In the genomic region with DNA sequence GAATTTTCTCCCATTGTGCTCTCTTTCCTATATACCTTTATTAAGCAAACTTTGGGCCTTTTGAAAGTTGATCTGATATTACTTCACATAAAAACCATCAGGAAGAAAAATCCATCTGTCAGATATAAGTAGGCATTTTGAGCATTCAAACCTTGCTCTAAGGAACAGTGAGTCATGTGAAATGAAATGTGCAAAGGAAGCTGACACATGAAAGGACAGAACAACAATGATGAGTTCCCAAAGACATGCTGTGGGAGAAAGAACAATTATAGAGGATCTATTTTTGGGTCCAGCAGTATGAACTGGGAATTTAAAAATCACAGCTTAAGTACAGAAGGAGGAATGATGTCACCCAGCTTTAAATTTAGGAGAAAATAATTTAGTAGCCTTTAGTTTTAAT, we compare ENCODE assay signal across 17 cellular contexts. TPM values are rescaled to one million over a fixed set of nuclear protein-coding genes. Genes with fewer than 3 reads are reported as not detected.
DNase-seq lines count a peak whose midpoint lies in the region; ATAC-seq and TF ChIP-seq lines count a peak whose summit lies in the region.
"Had no signal": no experiment of that assay in that cellular context is flagged by ENCODE, and none has a peak within 500 bp of the region (broad histone marks: within the 10 kb centered on the region; RNA-seq: fewer than 3 reads in every experiment).

No MANE protein-coding gene starts in this region.

- peak overlapping the region; percentile 87 for H3K27ac Mint-ChIP-seq in chondrocyte (ENCODE audit: unreplicated experiment)
- H3K27ac Mint-ChIP-seq in activated CD8-positive, alpha-beta T cell treated with anti-CD3 and anti-CD28 coated beads for 36 hours: no peak overlapping the region
- no peak overlapping the region for H3K27ac Mint-ChIP-seq in CD4-positive, alpha-beta memory T cell
- H3K27ac Mint-ChIP-seq: activated naive CD4-positive, alpha-beta T cell treated with anti-CD3 and anti-CD28 coated beads, Interleukin-2, amount 10 ng/mL, durations not matched to agents 7 days and 5 days; immature natural killer cell had no signal

- H3K27ac ChIP-seq in A673 (ENCODE audit: low read depth, low read length, poor library complexity, severe bottlenecking): no peak overlapping the region
- no peak overlapping the region for H3K27ac ChIP-seq in CD4-positive, alpha-beta memory T cell (ENCODE audit: low read depth, low read length)
- H3K27ac ChIP-seq: ovary, suprapubic skin had no signal

- no peaks in the 10 kb centered on the region for H3K27me3 Mint-ChIP-seq in chondrocyte (ENCODE audit: low read depth)
- H3K27me3 Mint-ChIP-seq in activated CD8-positive, alpha-beta T cell treated with anti-CD3 and anti-CD28 coated beads for 36 hours: no peaks in the 10 kb centered on the region
- no peaks in the 10 kb centered on the region for H3K27me3 Mint-ChIP-seq in CD4-positive, alpha-beta memory T cell
- H3K27me3 Mint-ChIP-seq: activated naive CD4-positive, alpha-beta T cell treated with anti-CD3 and anti-CD28 coated beads, Interleukin-2, amount 10 ng/mL, durations not matched to agents 7 days and 5 days had no signal

- H3K4me3 Mint-ChIP-seq in chondrocyte (ENCODE audit: unreplicated experiment): no peak overlapping the region
- no peak overlapping the region for H3K4me3 Mint-ChIP-seq in activated CD8-positive, alpha-beta T cell treated with anti-CD3 and anti-CD28 coated beads for 36 hours
- no peak overlapping the region for H3K4me3 Mint-ChIP-seq in CD4-positive, alpha-beta memory T cell
- H3K4me3 Mint-ChIP-seq: activated naive CD4-positive, alpha-beta T cell treated with anti-CD3 and anti-CD28 coated beads, Interleukin-2, amount 10 ng/mL, durations not matched to agents 7 days and 5 days; immature natural killer cell had no signal

- no peaks in the 10 kb centered on the region for H3K9me3 ChIP-seq in A673 (ENCODE audit: low read depth, low read length, poor library complexity, severe bottlenecking)
- H3K9me3 ChIP-seq in CD4-positive, alpha-beta memory T cell (ENCODE audit: control insufficient read depth in 1 of 2, low read length in 2 of 2): no peaks in the 10 kb centered on the region
- H3K9me3 ChIP-seq: BE2C, ovary, suprapubic skin had no signal

- H3K36me3 Mint-ChIP-seq in chondrocyte (ENCODE audit: low read depth): peaks cover 6% of the 10 kb centered on the region
- H3K36me3 Mint-ChIP-seq in activated CD8-positive, alpha-beta T cell treated with anti-CD3 and anti-CD28 coated beads for 36 hours (ENCODE audit: low read depth): no peaks in the 10 kb centered on the region
- no peaks in the 10 kb centered on the region for H3K36me3 Mint-ChIP-seq in CD4-positive, alpha-beta memory T cell
- H3K36me3 Mint-ChIP-seq: activated naive CD4-positive, alpha-beta T cell treated with anti-CD3 and anti-CD28 coated beads, Interleukin-2, amount 10 ng/mL, durations not matched to agents 7 days and 5 days; immature natural killer cell had no signal

- POLR2A ChIA-PET in A673 (lab: Charles Lee; ENCODE audit: low non-redundant PET): no interaction called here
- POLR2A ChIA-PET in activated CD8-positive, alpha-beta T cell treated with anti-CD3 and anti-CD28 coated beads for 36 hours (lab: Charles Lee): no interaction called here
- POLR2A ChIA-PET in CD4-positive, alpha-beta memory T cell (lab: Charles Lee; ENCODE audit: partially characterized antibody): no interaction called here

- ATAC-seq in HG03342 (IDR thresholded peaks at IDR 0.05; ENCODE audit: unreplicated experiment) (no peak), HG03571 (IDR thresholded peaks at IDR 0.05; ENCODE audit: unreplicated experiment) (no peak)
- ATAC-seq in activated CD8-positive, alpha-beta T cell treated with anti-CD3 and anti-CD28 coated beads for 36 hours: no peak

- TF ChIP-seq CTCF in A673 (conservative IDR thresholded peaks at IDR 0.05; ENCODE audit: low read depth, low read length): no peak
- no peak for TF ChIP-seq CTCF in chondrocyte (IDR thresholded peaks at IDR 0.05)
- TF ChIP-seq CTCF in kidney epithelial cell (IDR thresholded peaks at IDR 0.05; ENCODE audit: insufficient read depth, low read length, poor library complexity, severe bottlenecking): no peak
- no peak for TF ChIP-seq CTCF in activated CD8-positive, alpha-beta T cell treated with anti-CD3 and anti-CD28 coated beads for 36 hours (IDR thresholded peaks at IDR 0.05)

- H3K27me3 ChIP-seq in A673 (replicated peaks; ENCODE audit: insufficient read depth, low read depth, low read length, poor library complexity) (no peaks in the 10 kb centered on the region), kidney epithelial cell (ENCODE audit: control insufficient read depth, insufficient read depth, low read length) (no peaks in the 10 kb centered on the region)
- H3K27me3 ChIP-seq in CD4-positive, alpha-beta memory T cell (ENCODE audit: insufficient read depth, low read length): no peaks in the 10 kb centered on the region
- H3K27me3 ChIP-seq: BE2C, ovary, suprapubic skin had no signal

- no peaks in the 10 kb centered on the region for H3K9me3 Mint-ChIP-seq in chondrocyte (ENCODE audit: low read depth)
- no peaks in the 10 kb centered on the region for H3K9me3 Mint-ChIP-seq in activated CD8-positive, alpha-beta T cell treated with anti-CD3 and anti-CD28 coated beads for 36 hours
- H3K9me3 Mint-ChIP-seq in CD4-positive, alpha-beta memory T cell: peaks cover 0 to 2% (median 0%) of the 10 kb centered on the region in 8 donors
- H3K9me3 Mint-ChIP-seq: activated naive CD4-positive, alpha-beta T cell treated with anti-CD3 and anti-CD28 coated beads, Interleukin-2, amount 10 ng/mL, durations not matched to agents 7 days and 5 days had no signal

- H3K4me3 ChIP-seq in A673 (ENCODE audit: low read depth, low read length, poor library complexity, severe bottlenecking) (no peak overlapping the region), kidney epithelial cell (ENCODE audit: low read depth, low read length) (no peak overlapping the region)
- H3K4me3 ChIP-seq in CD4-positive, alpha-beta memory T cell (ENCODE audit: low read length in 2 of 2): no peak overlapping the region
- H3K4me3 ChIP-seq: ovary, suprapubic skin had no signal

- BruUV-seq in A673 (replicated peaks; lab: Mats Ljungman, UMichigan): no TSS peak

- no peaks in the 10 kb centered on the region for H3K36me3 ChIP-seq in A673 (ENCODE audit: insufficient read depth, low read length, poor library complexity, severe bottlenecking)
- H3K36me3 ChIP-seq in kidney epithelial cell (ENCODE audit: control insufficient read depth, insufficient read depth, low read length): no peaks in the 10 kb centered on the region
- no peaks in the 10 kb centered on the region for H3K36me3 ChIP-seq in CD4-positive, alpha-beta memory T cell (ENCODE audit: insufficient read depth, low read length)
- H3K36me3 ChIP-seq: BE2C, ovary, suprapubic skin had no signal

- peak; percentile 65 for DNase-seq in A673 (ENCODE audit: low spot score)
- peak; percentile 12 for DNase-seq in HPDE6-E6E7 (ENCODE audit: extremely low spot score)
- DNase-seq in chondrocyte (ENCODE audit: low spot score): no peak
- DNase-seq in kidney epithelial cell (ENCODE audit: low read depth): peak; percentile 65
- no peak for DNase-seq in activated CD8-positive, alpha-beta T cell treated with anti-CD3 and anti-CD28 coated beads for 36 hours
- no peak for DNase-seq in CD4-positive, alpha-beta memory T cell
- DNase-seq: activated CD4-positive, alpha-beta T cell treated with anti-CD3 and anti-CD28 coated beads, Interleukin-2, amount 50 U/mL, for 4 hours; activated naive CD4-positive, alpha-beta T cell treated with anti-CD3 and anti-CD28 coated beads, Interleukin-2, amount 10 ng/mL, durations not matched to agents 7 days and 5 days; BE2C; effector memory CD4-positive, alpha-beta T cell; GDM1; immature natural killer cell; NK-92 treated with Interleukin-12 subunit alpha and Interleukin-12 subunit beta, amount 100 ng/mL, for 24 hours; ovary had no signal

- H3K4me1 Mint-ChIP-seq in chondrocyte (ENCODE audit: low read depth): peaks cover 54% of the 10 kb centered on the region
- H3K4me1 Mint-ChIP-seq in activated CD8-positive, alpha-beta T cell treated with anti-CD3 and anti-CD28 coated beads for 36 hours (ENCODE audit: low read depth): no peaks in the 10 kb centered on the region
- no peaks in the 10 kb centered on the region for H3K4me1 Mint-ChIP-seq in CD4-positive, alpha-beta memory T cell
- H3K4me1 Mint-ChIP-seq: activated naive CD4-positive, alpha-beta T cell treated with anti-CD3 and anti-CD28 coated beads, Interleukin-2, amount 10 ng/mL, durations not matched to agents 7 days and 5 days; immature natural killer cell had no signal

- peaks cover 11% of the 10 kb centered on the region for H3K4me1 ChIP-seq in A673 (ENCODE audit: insufficient read depth, low read length, poor library complexity, severe bottlenecking)
- no peaks in the 10 kb centered on the region for H3K4me1 ChIP-seq in CD4-positive, alpha-beta memory T cell (ENCODE audit: insufficient read depth, low read length)
- H3K4me1 ChIP-seq: BE2C had no signal

- CTCF ChIA-PET in A673 (lab: Charles Lee): no interaction called here
- CTCF ChIA-PET in activated CD8-positive, alpha-beta T cell treated with anti-CD3 and anti-CD28 coated beads for 36 hours (lab: Charles Lee): no interaction called here
- CTCF ChIA-PET in CD4-positive, alpha-beta memory T cell (lab: Charles Lee; ENCODE audit: partially characterized antibody): no interaction called here

- intact Hi-C loops in A673 (cut with micrococcal nuclease; ENCODE audit: unreplicated experiment): no loop called here
- intact Hi-C loops in activated CD8-positive, alpha-beta T cell treated with anti-CD3 and anti-CD28 coated beads for 36 hours (cut with micrococcal nuclease): no loop called here
- intact Hi-C loops in CD4-positive, alpha-beta memory T cell (cut with micrococcal nuclease): no loop called here

RNA-seq across cellular contexts. Expression of gene CALCRL, which starts 18.1 kb away (rescaled TPM):
- total RNA-seq in A673 (2021) (2.8 and 3.1 TPM in 2 replicates), chondrocyte (19.3 to 22.7 TPM (median 21.8 TPM) in 3 replicates), kidney epithelial cell (1.8 and 2.6 TPM in 2 replicates)
- 1 to 10 TPM in 1 of 2 experiments, under 1 TPM in 1; 0.68 to 1.3 TPM for total RNA-seq in activated CD8-positive, alpha-beta T cell treated with anti-CD3 and anti-CD28 coated beads for 36 hours
- under 1 TPM in 1 of 2 experiments, not detected in 1; 0.23 TPM for total RNA-seq in CD4-positive, alpha-beta memory T cell
- polyA plus RNA-seq in CD4-positive, alpha-beta memory T cell: not detected

Comparison
In these comparisons a context has a peak if more than half of its experiments do, and no peak if none do; other contexts are left out.
1. DNase-seq: peak in A673 (single experiment), HPDE6-E6E7 (single experiment) and kidney epithelial cell (single experiment); none in chondrocyte (single experiment), activated CD8-positive, alpha-beta T cell treated with anti-CD3 and anti-CD28 coated beads for 36 hours (single experiment) and CD4-positive, alpha-beta memory T cell (0 of 5).